In the genomic region with DNA sequence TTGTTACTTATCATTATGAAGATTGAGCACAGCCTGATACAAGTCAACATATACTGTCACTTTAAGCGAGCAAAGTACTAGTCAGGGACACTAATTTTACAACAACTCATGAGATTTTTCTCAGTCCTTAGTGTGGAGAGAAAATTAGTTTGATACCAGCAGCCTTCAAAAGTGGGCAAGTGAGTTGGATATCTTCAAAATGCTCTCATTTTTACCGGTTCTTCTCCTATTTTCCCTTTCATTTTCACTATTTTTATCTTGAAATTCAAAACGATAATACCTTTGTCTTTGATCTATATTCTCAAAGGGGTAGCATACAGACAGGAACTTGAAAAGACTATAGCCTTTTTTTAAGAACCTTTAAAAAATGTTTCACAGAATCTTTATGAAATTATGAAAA, we compare ENCODE assay signal across 1 cellular context.
TF ChIP-seq lines count a peak whose summit lies in the region.

No MANE protein-coding gene starts in this region.

TF ChIP-seq in H1, 55 proteins besides CTCF, POLR2A, EP300 and RAD21:
- TF ChIP-seq SP4 (IDR thresholded peaks at IDR 0.05; ENCODE audit: low read length) (no peak), GTF2F1 (IDR thresholded peaks at IDR 0.05; ENCODE audit: borderline replicate concordance, low read depth, low read length) (no peak), HDAC2 (IDR thresholded peaks at IDR 0.05; ENCODE audit: borderline replicate concordance in 1 of 2, low read depth in 2 of 2, low read length in 2 of 2) (no peak), TAF7 (optimal IDR thresholded peaks at IDR 0.05; ENCODE audit: borderline replicate concordance, low read depth, low read length) (no peak), YY1 (IDR thresholded peaks at IDR 0.05; ENCODE audit: low read depth, low read length) (no peak), MAFK (IDR thresholded peaks at IDR 0.05; ENCODE audit: low read depth, low read length) (no peak), KDM5A (IDR thresholded peaks at IDR 0.05; ENCODE audit: low read length) (no peak), FOSL1 (IDR thresholded peaks at IDR 0.05; ENCODE audit: insufficient read depth, low read depth, low read length) (no peak)
